1 cellular context compared by ENCODE assay signal in genomic region chr4:119743644-119744043, GRCh38.
TF ChIP-seq lines count a peak whose summit lies in the region.

No MANE protein-coding gene starts in this region.

TF ChIP-seq in HEK293, 187 proteins besides CTCF, POLR2A, EP300 and RAD21 (continued from another document):
- no peak for TF ChIP-seq REST (tag by site-specific recombination; IDR thresholded peaks at IDR 0.05)
- 0 out of 2 replicates have a peak, but pooled peaks have one; percentile 32 for TF ChIP-seq SCRT2 (tag by site-specific recombination; IDR thresholded peaks at IDR 0.05)
- no peak for TF ChIP-seq ZNF660 (tag by site-specific recombination; IDR thresholded peaks at IDR 0.05)
- TF ChIP-seq ZSCAN23 (tag by site-specific recombination; IDR thresholded peaks at IDR 0.05) = no peak
- TF ChIP-seq ZNF2 (tag by site-specific recombination; IDR thresholded peaks at IDR 0.05) = no peak
- peak; percentile 54 for TF ChIP-seq ZNF366 (tag by site-specific recombination; conservative IDR thresholded peaks at IDR 0.05)
- no peak for TF ChIP-seq ZNF837 (tag by site-specific recombination; IDR thresholded peaks at IDR 0.05)
- no peak for TF ChIP-seq BCL11B (tag by site-specific recombination; IDR thresholded peaks at IDR 0.05; ENCODE audit: low read depth)
- no peak for TF ChIP-seq MYNN (tag by site-specific recombination; IDR thresholded peaks at IDR 0.05; ENCODE audit: borderline replicate concordance)
- peak; percentile 52 for TF ChIP-seq ZBTB44 (tag by site-specific recombination; IDR thresholded peaks at IDR 0.05)
- 0 out of 2 replicates have a peak, but pooled peaks have one; percentile 53 for TF ChIP-seq ATF2 (tag by site-specific recombination; IDR thresholded peaks at IDR 0.05; ENCODE audit: low read depth)
- TF ChIP-seq PRDM2 (tag by site-specific recombination; IDR thresholded peaks at IDR 0.05; ENCODE audit: borderline replicate concordance) = no peak
- no peak for TF ChIP-seq ZNF391 (tag by site-specific recombination; IDR thresholded peaks at IDR 0.05; ENCODE audit: borderline replicate concordance, low read depth)
- TF ChIP-seq ZNF10 (tag by site-specific recombination; IDR thresholded peaks at IDR 0.05) = no peak
- TF ChIP-seq ZNF132 (tag by site-specific recombination; IDR thresholded peaks at IDR 0.05; ENCODE audit: borderline replicate concordance) = no peak
- TF ChIP-seq OSR2 (tag by site-specific recombination; IDR thresholded peaks at IDR 0.05) = peak; percentile 80; the same call in 1 of the 2 replicates
- peak; percentile 76 for TF ChIP-seq ZNF629 (tag by site-specific recombination; IDR thresholded peaks at IDR 0.05)
- TF ChIP-seq ZNF433 (tag by site-specific recombination; IDR thresholded peaks at IDR 0.05; ENCODE audit: low read depth) = no peak
- TF ChIP-seq KLF8 (tag by site-specific recombination; IDR thresholded peaks at IDR 0.05) = no peak
- no peak for TF ChIP-seq KLF9 (tag by site-specific recombination; IDR thresholded peaks at IDR 0.05; ENCODE audit: low read depth)
- TF ChIP-seq ZNF529 (tag by site-specific recombination; IDR thresholded peaks at IDR 0.05; ENCODE audit: insufficient replicate concordance) = no peak
- no peak for TF ChIP-seq ZSCAN16 (tag by site-specific recombination; IDR thresholded peaks at IDR 0.05)
- no peak for TF ChIP-seq ZNF398 (tag by site-specific recombination; IDR thresholded peaks at IDR 0.05)
- peak; percentile 41 for TF ChIP-seq PRDM6 (tag by site-specific recombination; IDR thresholded peaks at IDR 0.05)
- no peak for TF ChIP-seq ZSCAN5A (tag by site-specific recombination; IDR thresholded peaks at IDR 0.05)
- no peak for TF ChIP-seq ZBTB21 (tag by site-specific recombination; IDR thresholded peaks at IDR 0.05)
